In genomic region chr4:6727081-6727942, GRCh38 we compare ENCODE assay signal across 12 cellular contexts. TPM values are rescaled to one million over a fixed set of nuclear protein-coding genes. Genes with fewer than 3 reads are reported as not detected.
DNase-seq lines count a peak whose midpoint lies in the region; ATAC-seq, FAIRE-seq and TF ChIP-seq lines count a peak whose summit lies in the region.
"Had no signal": no experiment of that assay in that cellular context is flagged by ENCODE, and none has a peak within 500 bp of the region (broad histone marks: within the 10 kb centered on the region; RNA-seq: fewer than 3 reads in every experiment).

No MANE protein-coding gene starts in this region.

- no peak for ATAC-seq in CD4-positive, CD25-positive, alpha-beta regulatory T cell (ENCODE audit: low read depth in 2 of 2)
- peak; percentile 40 for ATAC-seq in WTC11

- WGBS in ovary, 3 donors: 18 to 31% (median 22%) methylated on average over 27 to 30 of the region's 31 CpGs

- TF ChIP-seq CTCF in WTC11 (IDR thresholded peaks at IDR 0.05) (no peak), ovary (IDR thresholded peaks at IDR 0.05) (no peak), MM.1S (IDR thresholded peaks at IDR 0.05; ENCODE audit: low read length) (no peak)

- no peaks in the 10 kb centered on the region; the same call in 1 of the 2 replicates for H4K20me1 ChIP-seq in MM.1S (ENCODE audit: insufficient read depth, low read length)

- H3K36me3 Mint-ChIP-seq in CD4-positive, CD25-positive, alpha-beta regulatory T cell: no peaks in the 10 kb centered on the region
- no peaks in the 10 kb centered on the region for H3K36me3 Mint-ChIP-seq in WTC11

- H3K36me3 ChIP-seq in CD4-positive, CD25-positive, alpha-beta regulatory T cell (ENCODE audit: control insufficient read depth, insufficient read depth, low read length): no peaks in the 10 kb centered on the region
- H3K36me3 ChIP-seq in ovary: no peaks in the 10 kb centered on the region
- H3K36me3 ChIP-seq in MM.1S (replicated peaks; ENCODE audit: insufficient read depth, low read length): no peaks in the 10 kb centered on the region
- H3K36me3 ChIP-seq: thoracic aorta had no signal

- intact Hi-C loops in ovary (cut with DNase I): loop anchor here in 1 of 4 donors (10.0 kb wide), 1 partner anchor 347 kb away; no protein-coding TSS in a partner anchor

- peaks cover 0 to 27% (median 7%) of the 10 kb centered on the region in 4 donors for H3K4me1 Mint-ChIP-seq in CD4-positive, CD25-positive, alpha-beta regulatory T cell
- H3K4me1 Mint-ChIP-seq in WTC11: peaks cover 16% of the 10 kb centered on the region

- TF ChIP-seq POLR2A in ovary (IDR thresholded peaks at IDR 0.05): no peak

- H3K9me2 ChIP-seq in MM.1S (replicated peaks; ENCODE audit: insufficient read depth, low read length): no peaks in the 10 kb centered on the region

- peaks cover 7% of the 10 kb centered on the region for H3K4me1 ChIP-seq in CD4-positive, CD25-positive, alpha-beta regulatory T cell (ENCODE audit: control insufficient read depth, insufficient read depth, low read length, poor library complexity, severe bottlenecking)
- H3K4me1 ChIP-seq in ovary (ENCODE audit: insufficient read depth) (no peaks in the 10 kb centered on the region), MM.1S (ENCODE audit: low read length) (no peaks in the 10 kb centered on the region)

- no peak overlapping the region for H3K4me3 ChIP-seq in CD4-positive, CD25-positive, alpha-beta regulatory T cell (ENCODE audit: low read depth, low read length)
- no peak overlapping the region for H3K4me3 ChIP-seq in ovary
- H3K4me3 ChIP-seq in MM.1S (ENCODE audit: low read length): no peak overlapping the region
- H3K4me3 ChIP-seq: thoracic aorta had no signal

- no peak for TF ChIP-seq EP300 in ovary (IDR thresholded peaks at IDR 0.05)

- H3K4me2 ChIP-seq in MM.1S (ENCODE audit: low read depth, low read length): no peak overlapping the region

- DNase-seq in CD4-positive, CD25-positive, alpha-beta regulatory T cell: no peak
- no peak for DNase-seq in WTC11 (ENCODE audit: low spot score)
- peak; percentile 70 to 71 for DNase-seq in frontal cortex (ENCODE audit: low spot score in 2 of 2)
- DNase-seq in ovary: peak in 3 of 5 donors; percentile 50 to 74 (median 54)
- DNase-seq in HCEC 1CT: no peak
- no peak for DNase-seq in MM.1S
- DNase-seq in NCI-H1417 treated with DMSO at 0.1 percent for 48 hours (lab: John Stamatoyannopoulos, UW): no peak
- DNase-seq in ureter (ENCODE audit: low spot score): no peak
- DNase-seq: RPMI8226 had no signal

- H2AFZ ChIP-seq in MM.1S (ENCODE audit: low read length): no peak overlapping the region

- no peak for FAIRE-seq in frontal cortex (lab: Jason Lieb, UNC)
- FAIRE-seq: keratinocyte had no signal

- peak overlapping the region in 1 of 4 donors; percentile 33 for H3K4me3 Mint-ChIP-seq in CD4-positive, CD25-positive, alpha-beta regulatory T cell
- H3K4me3 Mint-ChIP-seq in WTC11: no peak overlapping the region
- H3K4me3 Mint-ChIP-seq: dendritic cell treated with granulocyte-macrophage colony-stimulating factor and Interleukin-4, amounts not matched to agents 40 ng/mL and 50 ng/mL, for 4 days had no signal

- no peaks in the 10 kb centered on the region for H3K79me2 ChIP-seq in MM.1S (ENCODE audit: low read length)

- CTCF ChIA-PET in WTC11 (lab: Charles Lee): interaction anchor here (0.6 to 1.8 kb wide), 4 partner anchors 26 to 344 kb away, joined by 3 to 5 read pairs (median 4); partner anchors contain the start of gene TADA2B

- no peak overlapping the region for H3K9ac ChIP-seq in MM.1S (ENCODE audit: low read length)

- no peak overlapping the region for H3K27ac ChIP-seq in CD4-positive, CD25-positive, alpha-beta regulatory T cell (ENCODE audit: insufficient read depth, low read length, poor library complexity, severe bottlenecking)
- no peak overlapping the region for H3K27ac ChIP-seq in ovary
- no peak overlapping the region for H3K27ac ChIP-seq in MM.1S (ENCODE audit: low read length)
- H3K27ac ChIP-seq: thoracic aorta had no signal

- no peaks in the 10 kb centered on the region for H3K9me3 ChIP-seq in CD4-positive, CD25-positive, alpha-beta regulatory T cell (ENCODE audit: control insufficient read depth in 2 of 2, low read length in 2 of 2)
- H3K9me3 ChIP-seq in ovary (no peaks in the 10 kb centered on the region), MM.1S (replicated peaks; ENCODE audit: insufficient read depth, low read length) (no peaks in the 10 kb centered on the region)
- H3K9me3 ChIP-seq: thoracic aorta had no signal

- H3K27me3 Mint-ChIP-seq in CD4-positive, CD25-positive, alpha-beta regulatory T cell: no peaks in the 10 kb centered on the region
- no peaks in the 10 kb centered on the region for H3K27me3 Mint-ChIP-seq in WTC11 (ENCODE audit: low read depth)

- POLR2A ChIA-PET in WTC11 (lab: Charles Lee): no interaction called here

- H3F3A ChIP-seq in MM.1S (ENCODE audit: insufficient read depth, low read length): no peaks in the 10 kb centered on the region

- no peaks in the 10 kb centered on the region for H3K27me3 ChIP-seq in CD4-positive, CD25-positive, alpha-beta regulatory T cell (ENCODE audit: control insufficient read depth, insufficient read depth, low read length)
- H3K27me3 ChIP-seq in ovary: no peaks in the 10 kb centered on the region
- peaks cover 17% of the 10 kb centered on the region for H3K27me3 ChIP-seq in MM.1S (replicated peaks; ENCODE audit: insufficient read depth, low read length)

- H3K27ac Mint-ChIP-seq in CD4-positive, CD25-positive, alpha-beta regulatory T cell: peak overlapping the region in 2 of 3 donors; percentile 47 to 69
- H3K27ac Mint-ChIP-seq in WTC11: no peak overlapping the region
- H3K27ac Mint-ChIP-seq: dendritic cell treated with granulocyte-macrophage colony-stimulating factor and Interleukin-4, amounts not matched to agents 40 ng/mL and 50 ng/mL, for 4 days had no signal

- no peaks in the 10 kb centered on the region for H3K9me3 Mint-ChIP-seq in CD4-positive, CD25-positive, alpha-beta regulatory T cell
- no peaks in the 10 kb centered on the region for H3K9me3 Mint-ChIP-seq in WTC11
- H3K9me3 Mint-ChIP-seq: dendritic cell treated with granulocyte-macrophage colony-stimulating factor and Interleukin-4, amounts not matched to agents 40 ng/mL and 50 ng/mL, for 4 days had no signal

TF ChIP-seq in WTC11, 78 proteins besides CTCF, POLR2A, EP300 and RAD21 (continues in another document):
- no peak for TF ChIP-seq ZNF532 (CRISPR knock-in tag; IDR thresholded peaks at IDR 0.05; ENCODE audit: borderline replicate concordance)

RNA-seq across cellular contexts. Expression of gene BLOC1S4, which starts 11.3 kb away (rescaled TPM):
- total RNA-seq in CD4-positive, CD25-positive, alpha-beta regulatory T cell: 27.5 TPM
- 100 to 1,000 TPM in 1 of 4 donors, 10 to 100 TPM in 3; 81.1 to 103 (median 94.8) TPM for polyA plus RNA-seq in CD4-positive, CD25-positive, alpha-beta regulatory T cell
- total RNA-seq in WTC11 (2021) (21.4 to 23.4 TPM (median 21.9 TPM) in 3 replicates), frontal cortex (10.2 TPM), ovary (10 to 100 TPM; 15.4 to 26.9 (median 18.9) TPM), ureter (14.6 TPM)
- 10 to 100 TPM in 1 of 2 donors, 1 to 10 TPM in 1; 8.8 to 15.4 TPM for polyA plus RNA-seq in ovary

RNA-seq across cellular contexts. Expression of gene MRFAP1L1, which starts 17.6 kb away (rescaled TPM):
- 32.6 TPM for total RNA-seq in CD4-positive, CD25-positive, alpha-beta regulatory T cell
- polyA plus RNA-seq in CD4-positive, CD25-positive, alpha-beta regulatory T cell: 100 to 1,000 TPM; 139 to 156 (median 150) TPM
- total RNA-seq in WTC11 (2021) (52.0 to 56.9 TPM (median 54.4 TPM) in 3 replicates), frontal cortex (100 TPM), ovary (10 to 100 TPM; 59.3 to 73.6 (median 65.3) TPM), ureter (52.5 TPM)
- 10 to 100 TPM; 65.1 to 80.6 TPM for polyA plus RNA-seq in ovary

RNA-seq across cellular contexts. Expression of gene S100P, which starts 33.6 kb away (rescaled TPM):
- not detected for total RNA-seq in CD4-positive, CD25-positive, alpha-beta regulatory T cell
- 1 to 10 TPM in 3 of 4 donors, not detected in 1; 1.2 to 4.1 (median 1.5) TPM for polyA plus RNA-seq in CD4-positive, CD25-positive, alpha-beta regulatory T cell
- total RNA-seq in WTC11 (2021): 0.55 TPM in 1 of 3 replicates, not detected in the others
- 0.41 TPM for total RNA-seq in frontal cortex
- 1 to 10 TPM in 1 of 7 donors, under 1 TPM in 4, not detected in 2; 0.37 to 2.1 (median 0.81) TPM for total RNA-seq in ovary
- polyA plus RNA-seq in ovary: under 1 TPM in 1 of 2 donors, not detected in 1; 0.97 TPM
- 2,292 TPM for total RNA-seq in ureter

RNA-seq across cellular contexts. Expression of gene KIAA0232, which starts 55.2 kb away (rescaled TPM):
- total RNA-seq in CD4-positive, CD25-positive, alpha-beta regulatory T cell: 25.3 TPM
- polyA plus RNA-seq in CD4-positive, CD25-positive, alpha-beta regulatory T cell: 10 to 100 TPM in 2 of 4 donors, 1 to 10 TPM in 2; 5.6 to 16.7 (median 10.8) TPM
- total RNA-seq in WTC11 (2021): 18.5 to 23.2 TPM (median 21.0 TPM) in 3 replicates
- total RNA-seq in frontal cortex: 44.4 TPM
- total RNA-seq in ovary: 10 to 100 TPM; 30.4 to 41.4 (median 39.1) TPM
- 10 to 100 TPM in 1 of 2 donors, 1 to 10 TPM in 1; 8.7 to 16.0 TPM for polyA plus RNA-seq in ovary
- total RNA-seq in ureter: 40.4 TPM

Comparison
In these comparisons a context has a peak if more than half of its experiments do, and no peak if none do; other contexts are left out.
1. DNase-seq: peak in frontal cortex (2 of 2) and ovary (3 of 5); none in CD4-positive, CD25-positive, alpha-beta regulatory T cell (0 of 3), WTC11 (single experiment), HCEC 1CT (single experiment), MM.1S (single experiment), NCI-H1417 treated with DMSO at 0.1 percent for 48 hours (single experiment) and ureter (single experiment).
2. RNA of gene S100P, which starts 33.6 kb away (total RNA-seq): 2,292 TPM in ureter (single experiment); not detected in CD4-positive, CD25-positive, alpha-beta regulatory T cell (single experiment), 0.37 to 2.1 TPM in ovary, 0.41 TPM in frontal cortex (single experiment) and 0.55 TPM in WTC11; every median in the first group is over 100 times any median in the second.